ENCODE assay signal across 9 cellular contexts in genomic region chr15:68700395-68701123, GRCh38.
DNase-seq lines count a peak whose midpoint lies in the region; ATAC-seq, FAIRE-seq and TF ChIP-seq lines count a peak whose summit lies in the region.
"Had no signal": no experiment of that assay in that cellular context is flagged by ENCODE, and none has a peak within 500 bp of the region (broad histone marks: within the 10 kb centered on the region; RNA-seq: fewer than 3 reads in every experiment).

No MANE protein-coding gene starts in this region.

- H3K27me3 ChIP-seq in AG04450 (ENCODE audit: control insufficient read depth, insufficient read depth, low read length), result no peaks in the 10 kb centered on the region
- no peaks in the 10 kb centered on the region for H3K27me3 ChIP-seq in CD8-positive, alpha-beta T cell (ENCODE audit: insufficient read depth, low read length)

- no peak for ATAC-seq in GM21390 (IDR thresholded peaks at IDR 0.05; ENCODE audit: unreplicated experiment)
- no peak for ATAC-seq in CD8-positive, alpha-beta T cell

- no peaks in the 10 kb centered on the region; the same call in 1 of the 2 replicates for H3K9me3 ChIP-seq in AG04450 (ENCODE audit: control insufficient read depth, insufficient read depth, low read length)
- no peaks in the 10 kb centered on the region for H3K9me3 ChIP-seq in CD8-positive, alpha-beta T cell (ENCODE audit: low read length)

- DNase-seq in AG04450 (ENCODE audit: low read depth, low spot score) (peak; percentile 11), NCI-H187 (lab: John Stamatoyannopoulos, UW) (peak; percentile 26 to 63), cerebellar cortex (ENCODE audit: low spot score) (peak; percentile 82), lung microvascular endothelial cell (ENCODE audit: low read depth in 2 of 2) (peak; percentile 74 to 86), urothelium cell line (ENCODE audit: low spot score) (peak; percentile 91)
- DNase-seq in CD8-positive, alpha-beta T cell, result no peak
- no peak for DNase-seq in activated CD4-positive, alpha-beta T cell treated with anti-CD3 and anti-CD28 coated beads, Interleukin-2, amount 50 U/mL, for 4 hours

- peak overlapping the region; percentile 39 for H3K27ac ChIP-seq in AG04450 (ENCODE audit: low read depth, low read length)
- H3K27ac ChIP-seq in CD8-positive, alpha-beta T cell (ENCODE audit: low read depth, low read length), result no peak overlapping the region

- H3K27me3 Mint-ChIP-seq in CD8-positive, alpha-beta T cell (ENCODE audit: low read depth), result peaks cover 10% of the 10 kb centered on the region

- no peaks in the 10 kb centered on the region for H3K9me3 Mint-ChIP-seq in CD8-positive, alpha-beta T cell
- H3K9me3 Mint-ChIP-seq: T-helper 1 cell treated with Interleukin-12 subunit alpha and Interleukin-12 subunit beta and Interleukin-4 antibody, amounts not matched to agents 30 μg/mL and 1 μg/mL, for 36 hours had no signal

- H3K27ac Mint-ChIP-seq in CD8-positive, alpha-beta T cell, result no peak overlapping the region
- H3K27ac Mint-ChIP-seq: T-helper 1 cell treated with Interleukin-12 subunit alpha and Interleukin-12 subunit beta and Interleukin-4 antibody, amounts not matched to agents 30 μg/mL and 1 μg/mL, for 36 hours had no signal

- no peaks in the 10 kb centered on the region for H3K36me3 ChIP-seq in CD8-positive, alpha-beta T cell (ENCODE audit: insufficient read depth, low read length)

- H3K36me3 Mint-ChIP-seq in CD8-positive, alpha-beta T cell, result no peaks in the 10 kb centered on the region

- CTCF ChIA-PET in AG04450 (lab: Charles Lee), result interaction anchor here (0.5 to 0.9 kb wide), 2 partner anchors 10 to 225 kb away, joined by 3 read pairs; no protein-coding TSS in a partner anchor
- CTCF ChIA-PET in CD8-positive, alpha-beta T cell (lab: Charles Lee), result no interaction called here

- no peak overlapping the region for H3K4me3 Mint-ChIP-seq in CD8-positive, alpha-beta T cell
- H3K4me3 Mint-ChIP-seq: T-helper 1 cell treated with Interleukin-12 subunit alpha and Interleukin-12 subunit beta and Interleukin-4 antibody, amounts not matched to agents 30 μg/mL and 1 μg/mL, for 36 hours had no signal

- no peak for TF ChIP-seq CTCF in AG04450 (IDR thresholded peaks at IDR 0.05; ENCODE audit: low read depth, low read length)
- TF ChIP-seq CTCF in CD8-positive, alpha-beta T cell (IDR thresholded peaks at IDR 0.05), result no peak

- H3K4me1 Mint-ChIP-seq in CD8-positive, alpha-beta T cell (ENCODE audit: low read depth), result no peaks in the 10 kb centered on the region

- FAIRE-seq in urothelium cell line (lab: Jason Lieb, UNC), result peak; percentile 77

- no peak overlapping the region for H3K4me3 ChIP-seq in AG04450 (ENCODE audit: low read depth, low read length)
- no peak overlapping the region for H3K4me3 ChIP-seq in CD8-positive, alpha-beta T cell (ENCODE audit: low read depth, low read length)

- intact Hi-C loops in CD8-positive, alpha-beta T cell (cut with DNase I, micrococcal nuclease), result no loop called here

- POLR2A ChIA-PET in AG04450 (lab: Yijun Ruan, JAX), result no interaction called here
- POLR2A ChIA-PET in CD8-positive, alpha-beta T cell (lab: Charles Lee), result no interaction called here

- H3K4me1 ChIP-seq in CD8-positive, alpha-beta T cell (ENCODE audit: insufficient read depth, low read length), result no peaks in the 10 kb centered on the region

Comparison
In these comparisons a context has a peak if more than half of its experiments do, and no peak if none do; other contexts are left out.
1. DNase-seq: peak in AG04450 (single experiment), NCI-H187 (2 of 2), cerebellar cortex (single experiment), lung microvascular endothelial cell (2 of 2) and urothelium cell line (single experiment); none in CD8-positive, alpha-beta T cell (0 of 7) and activated CD4-positive, alpha-beta T cell treated with anti-CD3 and anti-CD28 coated beads, Interleukin-2, amount 50 U/mL, for 4 hours (0 of 2).